Comparison of ENCODE assay signal across 7 cellular contexts in the genomic region with DNA sequence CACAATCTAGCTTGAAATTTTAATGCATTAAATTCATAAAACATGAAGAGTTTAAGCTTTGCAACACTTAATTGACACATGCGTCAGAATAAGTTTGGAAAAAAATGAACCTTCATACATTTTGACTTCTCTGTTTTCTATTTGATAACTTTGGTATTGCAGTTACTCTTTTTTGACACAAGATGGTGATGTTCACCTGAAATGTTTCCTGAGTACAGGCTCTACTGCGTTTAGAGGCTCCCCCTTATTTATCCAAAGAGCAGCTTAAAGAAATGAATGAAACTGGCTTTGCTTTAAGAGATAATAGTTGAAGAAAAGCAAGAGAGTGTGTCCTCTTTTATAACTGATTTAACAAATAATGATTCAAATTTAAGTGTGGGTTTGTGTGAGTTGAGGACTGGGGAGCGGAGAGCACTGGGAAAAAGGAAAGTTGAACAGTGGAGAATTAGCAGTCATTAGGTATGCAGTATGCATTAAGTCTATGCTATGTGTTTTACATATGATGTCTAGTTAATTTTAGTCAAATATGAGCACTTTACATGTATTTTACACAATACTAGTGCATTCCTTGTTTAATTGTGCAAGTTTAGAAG.
DNase-seq lines count a peak whose midpoint lies in the region; ATAC-seq lines count a peak whose summit lies in the region.

No MANE protein-coding gene starts in this region.

- H3K4me1 ChIP-seq in Karpas-422 (ENCODE audit: low read length) (no peaks in the 10 kb centered on the region), right cardiac atrium (ENCODE audit: control insufficient read depth, insufficient read depth, low read length) (no peaks in the 10 kb centered on the region)

- no peaks in the 10 kb centered on the region for H3K36me3 Mint-ChIP-seq in activated CD8-positive, alpha-beta T cell treated with anti-CD3 and anti-CD28 coated beads, Interleukin-2, amount 10 ng/mL, durations not matched to agents 7 days and 5 days (ENCODE audit: low read depth)

- H3K9ac ChIP-seq in Karpas-422 (ENCODE audit: low read length), result no peak overlapping the region

- H3K27ac ChIP-seq in Karpas-422 (ENCODE audit: low read length), result no peak overlapping the region
- H3K27ac ChIP-seq in right cardiac atrium (ENCODE audit: low read length), result no peak overlapping the region

- intact Hi-C loops in right cardiac atrium (cut with DNase I), result loop anchor here in 2 of 4 donors (10.0 kb wide), 3 partner anchors 562 to 1162 kb away; no protein-coding TSS in a partner anchor

- H3K4me3 ChIP-seq in Karpas-422 (ENCODE audit: low read length) (no peak overlapping the region), right cardiac atrium (ENCODE audit: low read length) (no peak overlapping the region)

- no peaks in the 10 kb centered on the region for H3K9me3 Mint-ChIP-seq in activated CD8-positive, alpha-beta T cell treated with anti-CD3 and anti-CD28 coated beads, Interleukin-2, amount 10 ng/mL, durations not matched to agents 7 days and 5 days (ENCODE audit: insufficient read depth)

- H4K20me1 ChIP-seq in Karpas-422 (ENCODE audit: insufficient read depth, low read depth, low read length), result no peaks in the 10 kb centered on the region

- H3K27ac Mint-ChIP-seq in activated CD8-positive, alpha-beta T cell treated with anti-CD3 and anti-CD28 coated beads, Interleukin-2, amount 10 ng/mL, durations not matched to agents 7 days and 5 days, result no peak overlapping the region

- 48% methylated on average over 3 of the region's 3 CpGs for WGBS in right cardiac atrium

- H3K9me3 ChIP-seq in Karpas-422 (ENCODE audit: low read length), result no peaks in the 10 kb centered on the region
- H3K9me3 ChIP-seq in right cardiac atrium (ENCODE audit: control insufficient read depth, low read length), result no peaks in the 10 kb centered on the region

- POLR2A ChIA-PET in activated CD8-positive, alpha-beta T cell treated with anti-CD3 and anti-CD28 coated beads, Interleukin-2, amount 10 ng/mL, durations not matched to agents 7 days and 5 days (lab: Charles Lee), result no interaction called here

- no peaks in the 10 kb centered on the region for H3K27me3 ChIP-seq in Karpas-422 (ENCODE audit: low read length)
- H3K27me3 ChIP-seq in right cardiac atrium (ENCODE audit: control insufficient read depth, insufficient read depth), result no peaks in the 10 kb centered on the region

- H3K36me3 ChIP-seq in Karpas-422 (ENCODE audit: insufficient read depth, low read length), result no peaks in the 10 kb centered on the region

- DNase-seq in GM03348 (ENCODE audit: low spot score), result peak; percentile 44
- DNase-seq in Karpas-422, result peak; percentile 82
- DNase-seq in activated CD8-positive, alpha-beta T cell treated with anti-CD3 and anti-CD28 coated beads, Interleukin-2, amount 10 ng/mL, durations not matched to agents 7 days and 5 days, result no peak
- DNase-seq in right cardiac atrium, result no peak
- peak; percentile 71 for DNase-seq in superior temporal gyrus (ENCODE audit: extremely low spot score)
- no peak for DNase-seq in activated naive CD4-positive, alpha-beta T cell treated with Interleukin-2 at 50 U/mL for 16 hours

- H3K79me2 ChIP-seq in Karpas-422 (ENCODE audit: low read length), result no peaks in the 10 kb centered on the region

- ATAC-seq in GM21447 (IDR thresholded peaks at IDR 0.05; ENCODE audit: unreplicated experiment), result peak; percentile 76
- ATAC-seq in activated CD8-positive, alpha-beta T cell treated with anti-CD3 and anti-CD28 coated beads, Interleukin-2, amount 10 ng/mL, durations not matched to agents 7 days and 5 days, result peak; percentile 70
- ATAC-seq in right cardiac atrium, result peak; percentile 61 to 68

- H3K4me2 ChIP-seq in Karpas-422 (ENCODE audit: low read depth, low read length, poor library complexity, severe bottlenecking), result no peak overlapping the region

- no peaks in the 10 kb centered on the region for H3K27me3 Mint-ChIP-seq in activated CD8-positive, alpha-beta T cell treated with anti-CD3 and anti-CD28 coated beads, Interleukin-2, amount 10 ng/mL, durations not matched to agents 7 days and 5 days (ENCODE audit: low read depth)

- no peak overlapping the region for H3K4me3 Mint-ChIP-seq in activated CD8-positive, alpha-beta T cell treated with anti-CD3 and anti-CD28 coated beads, Interleukin-2, amount 10 ng/mL, durations not matched to agents 7 days and 5 days

- H3K9me2 ChIP-seq in Karpas-422 (replicated peaks; ENCODE audit: insufficient read depth, low read length), result no peaks in the 10 kb centered on the region

- H2AFZ ChIP-seq in Karpas-422 (ENCODE audit: low read length), result no peak overlapping the region

- no peaks in the 10 kb centered on the region for H3K4me1 Mint-ChIP-seq in activated CD8-positive, alpha-beta T cell treated with anti-CD3 and anti-CD28 coated beads, Interleukin-2, amount 10 ng/mL, durations not matched to agents 7 days and 5 days (ENCODE audit: low read depth)

- CTCF ChIA-PET in activated CD8-positive, alpha-beta T cell treated with anti-CD3 and anti-CD28 coated beads, Interleukin-2, amount 10 ng/mL, durations not matched to agents 7 days and 5 days (lab: Charles Lee), result interaction anchor here (0.9 to 2.0 kb wide), 9 partner anchors 10 to 670 kb away, joined by 3 to 10 read pairs (median 3); no protein-coding TSS in a partner anchor

Comparison
In these comparisons a context has a peak if more than half of its experiments do, and no peak if none do; other contexts are left out.
1. DNase-seq: peak in GM03348 (single experiment), Karpas-422 (single experiment) and superior temporal gyrus (single experiment); none in activated CD8-positive, alpha-beta T cell treated with anti-CD3 and anti-CD28 coated beads, Interleukin-2, amount 10 ng/mL, durations not matched to agents 7 days and 5 days (single experiment), right cardiac atrium (0 of 3) and activated naive CD4-positive, alpha-beta T cell treated with Interleukin-2 at 50 U/mL for 16 hours (single experiment).
2. Peak in every context shown above with its lines, with median percentiles within 50 percentile points of each other: ATAC-seq.